ENCODE assay signal across 16 cellular contexts in the genomic region with DNA sequence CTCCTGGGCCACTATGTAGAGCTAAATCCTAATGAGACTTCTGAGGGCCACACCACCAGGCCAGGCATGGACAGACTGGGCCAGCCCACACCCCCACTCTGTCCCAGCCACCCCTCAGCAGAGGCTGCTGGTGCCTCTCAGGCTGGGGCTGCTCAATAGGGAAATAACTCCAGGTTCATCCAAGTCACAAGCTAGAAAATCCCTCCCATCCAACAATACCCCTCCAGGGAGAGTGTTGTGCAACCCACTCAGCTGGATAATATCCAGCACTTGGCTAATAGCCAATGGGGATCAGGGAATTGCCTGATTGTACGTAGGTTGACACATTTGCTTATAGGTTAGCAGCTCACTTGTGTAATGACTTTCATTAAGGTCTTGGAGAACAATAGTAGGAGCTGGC.
DNase-seq lines count a peak whose midpoint lies in the region; ATAC-seq and TF ChIP-seq lines count a peak whose summit lies in the region.
"Had no signal": no experiment of that assay in that cellular context is flagged by ENCODE, and none has a peak within 500 bp of the region (broad histone marks: within the 10 kb centered on the region; RNA-seq: fewer than 3 reads in every experiment).

No MANE protein-coding gene starts in this region.

- intact Hi-C loops in sciatic nerve (cut with DNase I), result no loop called here
- intact Hi-C loops in activated naive CD4-positive, alpha-beta T cell treated with anti-CD3 and anti-CD28 coated beads for 36 hours (cut with micrococcal nuclease), result no loop called here

- no peak for TF ChIP-seq CTCF in fibroblast of villous mesenchyme (IDR thresholded peaks at IDR 0.05; ENCODE audit: insufficient read depth, low read depth, low read length)

- DNase-seq in DMS79 treated with DMSO at 0.1 percent for 48 hours (lab: John Stamatoyannopoulos, UW) (peak; percentile 86), NCI-H82 treated with DMSO at 0.1 percent for 48 hours (lab: John Stamatoyannopoulos, UW; ENCODE audit: unreplicated experiment) (peak; percentile 0), fibroblast of villous mesenchyme (ENCODE audit: low read depth) (peak; percentile 19), sciatic nerve (ENCODE audit: low spot score) (no peak), kidney tubule cell (ENCODE audit: low spot score) (no peak)
- no peak for DNase-seq in activated naive CD4-positive, alpha-beta T cell treated with anti-CD3 and anti-CD28 coated beads for 36 hours
- DNase-seq: activated CD4-positive, alpha-beta T cell treated with anti-CD3 and anti-CD28 coated beads, Interleukin-2, amount 10 ng/mL, durations not matched to agents 7 days and 5 days; DMS153; H7; KBM-7; NCI-H1694; SHP77 treated with DMSO at 0.1 percent for 48 hours; T1000 had no signal

- H3K27me3 Mint-ChIP-seq in activated naive CD4-positive, alpha-beta T cell treated with anti-CD3 and anti-CD28 coated beads for 36 hours (ENCODE audit: low read depth), result no peaks in the 10 kb centered on the region
- H3K27me3 Mint-ChIP-seq: activated CD4-positive, alpha-beta T cell treated with anti-CD3 and anti-CD28 coated beads, Interleukin-2, amount 10 ng/mL, durations not matched to agents 7 days and 5 days had no signal

- CTCF ChIA-PET in activated naive CD4-positive, alpha-beta T cell treated with anti-CD3 and anti-CD28 coated beads for 36 hours (lab: Charles Lee), result interaction anchor here (0.8 to 1.7 kb wide), 3 partner anchors 13 to 62 kb away, joined by 4 to 5 read pairs (median 4); no protein-coding TSS in a partner anchor

- H3K4me1 Mint-ChIP-seq in activated naive CD4-positive, alpha-beta T cell treated with anti-CD3 and anti-CD28 coated beads for 36 hours (ENCODE audit: low read depth), result no peaks in the 10 kb centered on the region
- H3K4me1 Mint-ChIP-seq: activated CD4-positive, alpha-beta T cell treated with anti-CD3 and anti-CD28 coated beads, Interleukin-2, amount 10 ng/mL, durations not matched to agents 7 days and 5 days; neural progenitor cell had no signal

- ATAC-seq in sciatic nerve (peak; percentile 89), GM19467 (IDR thresholded peaks at IDR 0.05; ENCODE audit: unreplicated experiment) (no peak), HG02885 (IDR thresholded peaks at IDR 0.05; ENCODE audit: poor library complexity, unreplicated experiment) (no peak)

- H3K4me3 ChIP-seq in fibroblast of villous mesenchyme (ENCODE audit: low read depth, low read length), result no peak overlapping the region
- H3K4me3 ChIP-seq: neural progenitor cell had no signal

- H3K27ac Mint-ChIP-seq in activated naive CD4-positive, alpha-beta T cell treated with anti-CD3 and anti-CD28 coated beads for 36 hours, result no peak overlapping the region
- H3K27ac Mint-ChIP-seq: activated CD4-positive, alpha-beta T cell treated with anti-CD3 and anti-CD28 coated beads, Interleukin-2, amount 10 ng/mL, durations not matched to agents 7 days and 5 days; neural progenitor cell had no signal

- no peaks in the 10 kb centered on the region for H3K36me3 Mint-ChIP-seq in activated naive CD4-positive, alpha-beta T cell treated with anti-CD3 and anti-CD28 coated beads for 36 hours (ENCODE audit: low read depth)
- H3K36me3 Mint-ChIP-seq: neural progenitor cell had no signal

- no peaks in the 10 kb centered on the region for H3K9me3 Mint-ChIP-seq in activated naive CD4-positive, alpha-beta T cell treated with anti-CD3 and anti-CD28 coated beads for 36 hours
- H3K9me3 Mint-ChIP-seq: activated CD4-positive, alpha-beta T cell treated with anti-CD3 and anti-CD28 coated beads, Interleukin-2, amount 10 ng/mL, durations not matched to agents 7 days and 5 days had no signal

- no peak overlapping the region for H3K4me3 Mint-ChIP-seq in activated naive CD4-positive, alpha-beta T cell treated with anti-CD3 and anti-CD28 coated beads for 36 hours
- H3K4me3 Mint-ChIP-seq: activated CD4-positive, alpha-beta T cell treated with anti-CD3 and anti-CD28 coated beads, Interleukin-2, amount 10 ng/mL, durations not matched to agents 7 days and 5 days; neural progenitor cell had no signal

Comparison
In these comparisons a context has a peak if more than half of its experiments do, and no peak if none do; other contexts are left out.
1. DNase-seq: peak in DMS79 treated with DMSO at 0.1 percent for 48 hours (single experiment), NCI-H82 treated with DMSO at 0.1 percent for 48 hours (single experiment) and fibroblast of villous mesenchyme (single experiment); none in sciatic nerve (single experiment), activated naive CD4-positive, alpha-beta T cell treated with anti-CD3 and anti-CD28 coated beads for 36 hours (single experiment) and kidney tubule cell (single experiment).